In the genomic region with DNA sequence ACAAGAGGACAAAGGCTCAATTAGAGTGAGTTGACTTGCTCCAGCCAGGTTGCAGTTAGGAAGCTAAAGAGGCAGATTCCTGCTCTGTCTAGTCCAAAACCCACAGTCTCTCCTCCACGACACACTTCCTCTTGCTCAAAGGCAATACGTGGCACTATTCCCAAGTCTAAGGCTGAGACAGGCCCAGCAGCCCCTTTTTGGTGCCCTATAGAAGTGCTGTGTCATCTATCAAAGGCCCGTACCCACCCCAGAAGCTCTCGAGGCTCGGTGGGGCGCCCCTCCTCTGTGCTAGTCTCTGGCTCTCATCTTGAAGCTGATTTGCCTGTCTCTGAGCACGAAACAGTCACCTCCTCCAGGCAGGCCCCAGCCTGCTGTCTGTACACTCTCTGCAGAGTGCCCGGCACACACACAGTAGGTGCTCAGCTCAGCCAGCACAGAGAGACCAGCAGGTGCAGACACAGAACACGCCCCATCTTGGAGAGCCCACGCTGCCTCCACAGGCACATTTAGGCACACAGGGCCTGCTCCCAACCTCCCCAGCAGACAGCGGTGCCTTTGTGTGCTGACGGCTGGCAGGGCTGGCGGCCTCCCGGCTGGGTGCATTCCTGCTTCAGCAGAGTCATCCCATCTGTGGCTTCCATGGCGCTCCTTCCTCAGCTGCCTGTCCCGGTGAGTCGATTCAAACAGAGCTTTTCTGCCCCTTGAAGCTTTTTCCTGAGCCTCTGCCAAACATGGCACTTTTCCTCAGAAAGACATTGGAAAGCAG, we compare ENCODE assay signal across 8 cellular contexts. TPM values are rescaled to one million over a fixed set of nuclear protein-coding genes. Genes with fewer than 3 reads are reported as not detected.
DNase-seq lines count a peak whose midpoint lies in the region; ATAC-seq and TF ChIP-seq lines count a peak whose summit lies in the region.

No MANE protein-coding gene starts in this region.

- H3K4me3 ChIP-seq in BLaER1 treated with 17β-estradiol and CSF1 and Interleukin-3, amounts not matched to agents 10 nM and 100 nM: no peak overlapping the region; a peak in 1 of 20 replicates
- no peak overlapping the region for H3K4me3 ChIP-seq in MM.1S (ENCODE audit: low read length)
- H3K4me3 ChIP-seq in gastroesophageal sphincter: no peak overlapping the region

- H3K9me3 ChIP-seq in BLaER1 treated with 17β-estradiol and CSF1 and Interleukin-3, amounts not matched to agents 10 nM and 100 nM (replicated peaks in 1 of 11): no peaks in the 10 kb centered on the region
- no peaks in the 10 kb centered on the region for H3K9me3 ChIP-seq in MM.1S (replicated peaks; ENCODE audit: insufficient read depth, low read length)
- H3K9me3 ChIP-seq in gastroesophageal sphincter: no peaks in the 10 kb centered on the region

- TF ChIP-seq CTCF in MM.1S (IDR thresholded peaks at IDR 0.05; ENCODE audit: low read length) (no peak), gastroesophageal sphincter (IDR thresholded peaks at IDR 0.05) (no peak), progenitor cell of endocrine pancreas (IDR thresholded peaks at IDR 0.05; ENCODE audit: unreplicated experiment) (no peak)

- peaks cover 55 to 100% (median 96%) of the 10 kb centered on the region in 11 experiments for H3K36me3 ChIP-seq in BLaER1 treated with 17β-estradiol and CSF1 and Interleukin-3, amounts not matched to agents 10 nM and 100 nM
- H3K36me3 ChIP-seq in MM.1S (replicated peaks; ENCODE audit: insufficient read depth, low read length) (peaks cover 19% of the 10 kb centered on the region; the same call in 1 of the 2 replicates), gastroesophageal sphincter (peaks cover 0 to 55% of the 10 kb centered on the region in 2 donors)

- H3K4me1 ChIP-seq in BLaER1 treated with 17β-estradiol and CSF1 and Interleukin-3, amounts not matched to agents 10 nM and 100 nM: peaks cover 92 to 100% (median 100%) of the 10 kb centered on the region in 10 experiments
- H3K4me1 ChIP-seq in MM.1S (ENCODE audit: low read length) (peaks cover 85% of the 10 kb centered on the region), gastroesophageal sphincter (peaks cover 52 to 100% (median 94%) of the 10 kb centered on the region in 3 donors)

- no peak for DNase-seq in MM.1S
- DNase-seq in activated naive CD4-positive, alpha-beta T cell treated with anti-CD3 and anti-CD28 coated beads, Interleukin-2, amount 10 ng/mL, durations not matched to agents 7 days and 5 days: peak; percentile 44
- no peak for DNase-seq in progenitor cell of endocrine pancreas (ENCODE audit: low spot score, unreplicated experiment)
- no peak for DNase-seq in T-helper 9 cell
- DNase-seq in HT-29 (ENCODE audit: low spot score): no peak

- no peaks in the 10 kb centered on the region for H3K9me3 Mint-ChIP-seq in activated naive CD4-positive, alpha-beta T cell treated with anti-CD3 and anti-CD28 coated beads, Interleukin-2, amount 10 ng/mL, durations not matched to agents 7 days and 5 days
- H3K9me3 Mint-ChIP-seq in progenitor cell of endocrine pancreas (ENCODE audit: low read depth): no peaks in the 10 kb centered on the region

- H3K27me3 ChIP-seq in BLaER1 treated with 17β-estradiol and CSF1 and Interleukin-3, amounts not matched to agents 10 nM and 100 nM: no peaks in the 10 kb centered on the region
- H3K27me3 ChIP-seq in MM.1S (replicated peaks; ENCODE audit: insufficient read depth, low read length): no peaks in the 10 kb centered on the region
- no peaks in the 10 kb centered on the region for H3K27me3 ChIP-seq in gastroesophageal sphincter

- ATAC-seq in gastroesophageal sphincter (peak; percentile 35), HG03520 (IDR thresholded peaks at IDR 0.05; ENCODE audit: unreplicated experiment) (no peak)

- peaks cover 87% of the 10 kb centered on the region for H3K36me3 Mint-ChIP-seq in activated naive CD4-positive, alpha-beta T cell treated with anti-CD3 and anti-CD28 coated beads, Interleukin-2, amount 10 ng/mL, durations not matched to agents 7 days and 5 days
- H3K36me3 Mint-ChIP-seq in progenitor cell of endocrine pancreas (ENCODE audit: insufficient read depth): peaks cover 29% of the 10 kb centered on the region

- no peak overlapping the region for H2AFZ ChIP-seq in MM.1S (ENCODE audit: low read length)

- no peak for TF ChIP-seq POLR2A in gastroesophageal sphincter (IDR thresholded peaks at IDR 0.05)

- H3K27me3 Mint-ChIP-seq in activated naive CD4-positive, alpha-beta T cell treated with anti-CD3 and anti-CD28 coated beads, Interleukin-2, amount 10 ng/mL, durations not matched to agents 7 days and 5 days: no peaks in the 10 kb centered on the region
- H3K27me3 Mint-ChIP-seq in progenitor cell of endocrine pancreas: no peaks in the 10 kb centered on the region

- peaks cover 100% of the 10 kb centered on the region in 11 experiments for H4K20me1 ChIP-seq in BLaER1 treated with 17β-estradiol and CSF1 and Interleukin-3, amounts not matched to agents 10 nM and 100 nM
- 0 out of 2 replicates have a peak, but pooled peaks cover 12% of the 10 kb centered on the region for H4K20me1 ChIP-seq in MM.1S (ENCODE audit: insufficient read depth, low read length)

- WGBS in gastroesophageal sphincter (ENCODE audit: low coverage in 1 of 2), 2 donors: 0 to 36% methylated on average over 3 to 11 of the region's 17 CpGs

- H3K79me2 ChIP-seq in MM.1S (ENCODE audit: low read length): peaks cover 91% of the 10 kb centered on the region

- CTCF ChIA-PET in activated naive CD4-positive, alpha-beta T cell treated with anti-CD3 and anti-CD28 coated beads, Interleukin-2, amount 10 ng/mL, durations not matched to agents 7 days and 5 days (lab: Charles Lee): interaction anchor here (0.6 to 4.0 kb wide), 12 partner anchors 8 to 134 kb away, joined by 3 to 30 read pairs (median 5); no protein-coding TSS in a partner anchor

- peak overlapping the region; percentile 87 for H3K4me3 Mint-ChIP-seq in activated naive CD4-positive, alpha-beta T cell treated with anti-CD3 and anti-CD28 coated beads, Interleukin-2, amount 10 ng/mL, durations not matched to agents 7 days and 5 days
- no peak overlapping the region for H3K4me3 Mint-ChIP-seq in progenitor cell of endocrine pancreas (ENCODE audit: low read depth)

- H3K27ac ChIP-seq in BLaER1 treated with 17β-estradiol and CSF1 and Interleukin-3, amounts not matched to agents 10 nM and 100 nM: peak overlapping the region in 10 of 11 experiments; percentile 24 to 92 (median 84); a peak in 19 of 22 replicates
- H3K27ac ChIP-seq in MM.1S (ENCODE audit: low read length): peak overlapping the region; percentile 96; the same call in 1 of the 2 replicates
- H3K27ac ChIP-seq in gastroesophageal sphincter: peak overlapping the region; percentile 99 to 100 (median 100)

- H3K4me1 Mint-ChIP-seq in activated naive CD4-positive, alpha-beta T cell treated with anti-CD3 and anti-CD28 coated beads, Interleukin-2, amount 10 ng/mL, durations not matched to agents 7 days and 5 days: peaks cover 99% of the 10 kb centered on the region
- H3K4me1 Mint-ChIP-seq in progenitor cell of endocrine pancreas (ENCODE audit: low read depth): peaks cover 31% of the 10 kb centered on the region

- H3F3A ChIP-seq in MM.1S (ENCODE audit: insufficient read depth, low read length): peaks cover 66% of the 10 kb centered on the region

- H3K9me2 ChIP-seq in MM.1S (replicated peaks; ENCODE audit: insufficient read depth, low read length): no peaks in the 10 kb centered on the region

- H3K9ac ChIP-seq in BLaER1 treated with 17β-estradiol and CSF1 and Interleukin-3, amounts not matched to agents 10 nM and 100 nM: peak overlapping the region; percentile 23 to 80 (median 67); a peak in 19 of 22 replicates
- no peak overlapping the region for H3K9ac ChIP-seq in MM.1S (ENCODE audit: low read length)

- TF ChIP-seq EP300 in gastroesophageal sphincter (IDR thresholded peaks at IDR 0.05): no peak

- H3K27ac Mint-ChIP-seq in activated naive CD4-positive, alpha-beta T cell treated with anti-CD3 and anti-CD28 coated beads, Interleukin-2, amount 10 ng/mL, durations not matched to agents 7 days and 5 days: peak overlapping the region; percentile 99
- peak overlapping the region; percentile 68 for H3K27ac Mint-ChIP-seq in progenitor cell of endocrine pancreas

- peak overlapping the region; percentile 89 to 98 (median 93) for H3K4me2 ChIP-seq in BLaER1 treated with 17β-estradiol and CSF1 and Interleukin-3, amounts not matched to agents 10 nM and 100 nM
- no peak overlapping the region for H3K4me2 ChIP-seq in MM.1S (ENCODE audit: low read depth, low read length)

RNA-seq across cellular contexts. Expression of a gene that starts 52.7 kb away (rescaled TPM):
- total RNA-seq in gastroesophageal sphincter (100 to 1,000 TPM; 304 to 366 (median 322) TPM), progenitor cell of endocrine pancreas (299 and 306 TPM in 2 replicates)
- 258 and 259 TPM in 2 replicates for total RNA-seq in HT-29 (2014; rRNA removed; shearing (Covaris generic))
